Comparison of ENCODE assay signal across 17 cellular contexts in genomic region chr3:78894787-78895186, GRCh38.
A peak's percentile ranks its signal among the peaks of the same experiment; 100 is the strongest.
DNase-seq lines count a peak whose midpoint lies in the region; ATAC-seq, FAIRE-seq and TF ChIP-seq lines count a peak whose summit lies in the region.
"Had no signal": no experiment of that assay in that cellular context is flagged by ENCODE, and none has a peak within 500 bp of the region (broad histone marks: within the 10 kb centered on the region; RNA-seq: fewer than 3 reads in every experiment).

No MANE protein-coding gene starts in this region.

- no peaks in the 10 kb centered on the region for H3K79me1 ChIP-seq in neuronal stem cell (ENCODE audit: low read depth, low read length)

- peaks cover 28% of the 10 kb centered on the region for H3K4me1 ChIP-seq in BLaER1
- H3K4me1 ChIP-seq in neuronal stem cell (ENCODE audit: control insufficient read depth in 2 of 2, insufficient read depth in 1 of 2, low read depth in 1 of 2, low read length in 2 of 2), result peaks cover 6 to 8% of the 10 kb centered on the region in 2 donors
- H3K4me1 ChIP-seq: Caco-2, Peyer's patch had no signal

- peak overlapping the region; percentile 51 for H2AFZ ChIP-seq in neuronal stem cell (ENCODE audit: low read length)

- H3K9me3 Mint-ChIP-seq in glutamatergic neuron (ENCODE audit: unreplicated experiment) (peaks cover 8% of the 10 kb centered on the region), T-cell (peaks cover 8 to 36% (median 13%) of the 10 kb centered on the region in 3 donors)

- no peak for TF ChIP-seq POLR2A in GM12891 (IDR thresholded peaks at IDR 0.05; ENCODE audit: low read depth, low read length)

- DNase-seq in NCI-H69 (lab: John Stamatoyannopoulos, UW) (peak; percentile 52), glutamatergic neuron (no peak), neuronal stem cell (ENCODE audit: low spot score) (no peak), T-cell (no peak), GM12891 (ENCODE audit: insufficient read length, low spot score) (no peak), SW 1271 (lab: John Stamatoyannopoulos, UW) (no peak)
- DNase-seq: Caco-2, DMS53, NCI-H146, NCI-H2081 treated with DMSO at 0.1 percent for 48 hours, NCI-H345, Peyer's patch, Right ventricle myocardium superior had no signal

- no peak overlapping the region for H2BK12ac ChIP-seq in neuronal stem cell (ENCODE audit: low read length)

- H3K4me1 Mint-ChIP-seq in glutamatergic neuron (ENCODE audit: low read depth, unreplicated experiment) (peaks cover 46% of the 10 kb centered on the region), T-cell (no peaks in the 10 kb centered on the region)
- H3K4me1 Mint-ChIP-seq: CD14-positive monocyte had no signal

- ATAC-seq in T-cell (replicated peaks in 1 of 4), result no peak
- no peak for ATAC-seq in HG03565 (IDR thresholded peaks at IDR 0.05; ENCODE audit: unreplicated experiment)

- H3K36me3 ChIP-seq in BLaER1 (peaks cover 26% of the 10 kb centered on the region), neuronal stem cell (replicated peaks in 1 of 2; ENCODE audit: control insufficient read depth in 2 of 2, insufficient read depth in 2 of 2, low read length in 2 of 2) (no peaks in the 10 kb centered on the region)
- H3K36me3 ChIP-seq: Peyer's patch had no signal

- H3K18ac ChIP-seq in neuronal stem cell (ENCODE audit: low read length), result no peak overlapping the region

- no peaks in the 10 kb centered on the region for H3K36me3 Mint-ChIP-seq in glutamatergic neuron (ENCODE audit: unreplicated experiment)
- H3K36me3 Mint-ChIP-seq in T-cell, result no peaks in the 10 kb centered on the region
- H3K36me3 Mint-ChIP-seq: CD14-positive monocyte had no signal

- TF ChIP-seq CTCF in glutamatergic neuron (IDR thresholded peaks at IDR 0.05; ENCODE audit: partially characterized antibody, unreplicated experiment), result no peak

- H3K14ac ChIP-seq in neuronal stem cell (ENCODE audit: low read length), result no peak overlapping the region

- no peaks in the 10 kb centered on the region for H3K27me3 ChIP-seq in BLaER1
- H3K27me3 ChIP-seq in neuronal stem cell (ENCODE audit: control insufficient read depth in 3 of 3, insufficient read depth in 3 of 3, low read depth in 1 of 3, low read length in 3 of 3), result no peaks in the 10 kb centered on the region
- H3K27me3 ChIP-seq: Peyer's patch had no signal

- H3K9me3 ChIP-seq in BLaER1 (peaks cover 8% of the 10 kb centered on the region; the same call in 1 of the 2 replicates), neuronal stem cell (replicated peaks in 1 of 2; ENCODE audit: control insufficient read depth in 2 of 2, insufficient read depth in 1 of 2, low read depth in 1 of 2, low read length in 2 of 2) (no peaks in the 10 kb centered on the region)
- H3K9me3 ChIP-seq: Caco-2, Peyer's patch had no signal

- CTCF ChIA-PET in T-cell (lab: Charles Lee), result no interaction called here

- H3K4me2 ChIP-seq in BLaER1 (peak overlapping the region; percentile 45; the same call in 1 of the 2 replicates), neuronal stem cell (ENCODE audit: insufficient read depth, low read length, poor library complexity, severe bottlenecking) (peak overlapping the region; percentile 15)

- peaks cover 54% of the 10 kb centered on the region for H4K20me1 ChIP-seq in BLaER1

- POLR2A ChIA-PET in T-cell (lab: Charles Lee), result no interaction called here

- H3K27ac Mint-ChIP-seq in glutamatergic neuron (ENCODE audit: unreplicated experiment), result peak overlapping the region; percentile 96
- H3K27ac Mint-ChIP-seq in T-cell, result no peak overlapping the region
- H3K27ac Mint-ChIP-seq: CD14-positive monocyte had no signal

- H2AK5ac ChIP-seq in neuronal stem cell (ENCODE audit: low read depth, low read length), result no peak overlapping the region

- no peak overlapping the region for H2BK120ac ChIP-seq in neuronal stem cell (ENCODE audit: low read depth, low read length)

- no peak overlapping the region for H2BK5ac ChIP-seq in neuronal stem cell (ENCODE audit: low read length)

- no peak for FAIRE-seq in GM12891 (lab: Jason Lieb, UNC)

- H3K27me3 Mint-ChIP-seq in glutamatergic neuron (ENCODE audit: unreplicated experiment), result no peaks in the 10 kb centered on the region
- H3K27me3 Mint-ChIP-seq in T-cell, result no peaks in the 10 kb centered on the region

- H4K91ac ChIP-seq in neuronal stem cell (ENCODE audit: low read depth, low read length, poor library complexity), result no peak overlapping the region

- no peak overlapping the region for H3K4ac ChIP-seq in neuronal stem cell (ENCODE audit: low read length)

- no peak overlapping the region for H3K27ac ChIP-seq in BLaER1
- peak overlapping the region; percentile 34 for H3K27ac ChIP-seq in neuronal stem cell (replicated peaks; ENCODE audit: low read length)
- H3K27ac ChIP-seq: HL-60, Peyer's patch had no signal

- H3K4me3 ChIP-seq in BLaER1 (no peak overlapping the region), neuronal stem cell (ENCODE audit: low read length in 2 of 2) (no peak overlapping the region)
- H3K4me3 ChIP-seq: Peyer's patch had no signal

- WGBS in neuronal stem cell (ENCODE audit: extremely low coverage in 2 of 2, insufficient read length in 2 of 2, insufficient replicate concordance in 1 of 2), 2 donors, result no CpG with 5 or more reads among the region's 2 CpGs

- no peak overlapping the region for H2BK15ac ChIP-seq in neuronal stem cell (ENCODE audit: low read length)

- H3K4me3 Mint-ChIP-seq in glutamatergic neuron (ENCODE audit: unreplicated experiment), result peak overlapping the region; percentile 78
- no peak overlapping the region for H3K4me3 Mint-ChIP-seq in T-cell
- H3K4me3 Mint-ChIP-seq: CD14-positive monocyte had no signal

- no peak overlapping the region for H4K8ac ChIP-seq in neuronal stem cell (ENCODE audit: low read depth, low read length)

- H3K9ac ChIP-seq in BLaER1, result no peak overlapping the region
- H3K9ac ChIP-seq in neuronal stem cell (ENCODE audit: low read depth, low read length, poor library complexity), result no peak overlapping the region

- H3K23ac ChIP-seq in neuronal stem cell (ENCODE audit: low read depth, low read length, poor library complexity), result no peak overlapping the region

TF ChIP-seq in GM12891, 5 proteins besides CTCF, POLR2A, EP300 and RAD21:
- no peak for TF ChIP-seq SPI1 (IDR thresholded peaks at IDR 0.05; ENCODE audit: low read depth, low read length)
- no peak for TF ChIP-seq TAF1 (IDR thresholded peaks at IDR 0.05; ENCODE audit: low read depth, low read length)
- TF ChIP-seq POU2F2 (IDR thresholded peaks at IDR 0.05; ENCODE audit: low read depth, low read length), result no peak
- no peak for TF ChIP-seq POLR2AphosphoS5 (IDR thresholded peaks at IDR 0.05; ENCODE audit: low read depth, low read length)
- no peak for TF ChIP-seq PAX5 (IDR thresholded peaks at IDR 0.05; ENCODE audit: insufficient read depth, low read length, severe bottlenecking)
